In genomic region chr6:30617565-30618269, GRCh38 we compare ENCODE assay signal across 1 cellular context.
A peak's percentile ranks its signal among the peaks of the same experiment; 100 is the strongest.
TF ChIP-seq lines count a peak whose summit lies in the region.

Gene MRPS18B (plus strand): TSS chr6:30617840. CDS start chr6:30617866, 26 bp downstream.

TF ChIP-seq in HepG2, 621 proteins besides CTCF, POLR2A, EP300 and RAD21 (continued from another document and continues in another):
- TF ChIP-seq ZBTB40 (IDR thresholded peaks at IDR 0.05) (no peak), ZBTB40 (CRISPR knock-in tag; IDR thresholded peaks at IDR 0.05) (no peak; the same call in 1 of the 2 replicates), POGK (CRISPR knock-in tag; conservative IDR thresholded peaks at IDR 0.05) (peak; percentile 58; the same call in 1 of the 2 replicates), ZNF207 (IDR thresholded peaks at IDR 0.05; ENCODE audit: borderline replicate concordance) (no peak), ZNF337 (CRISPR knock-in tag; IDR thresholded peaks at IDR 0.05; ENCODE audit: borderline replicate concordance, low read depth) (peak; percentile 11; the same call in 1 of the 2 replicates), ZNF343 (CRISPR knock-in tag; IDR thresholded peaks at IDR 0.05) (0 out of 2 replicates have a peak, but pooled peaks have one; percentile 9), KAT2B (IDR thresholded peaks at IDR 0.05; ENCODE audit: borderline replicate concordance, low read depth, low read length) (no peak), ZNF563 (CRISPR knock-in tag; IDR thresholded peaks at IDR 0.05) (no peak), ZNF7 (CRISPR knock-in tag; IDR thresholded peaks at IDR 0.05) (no peak), NR2F1 (CRISPR knock-in tag; IDR thresholded peaks at IDR 0.05) (peak in 1 of 2 experiments; percentile 53; a peak in 2 of 4 replicates), RBM39 (IDR thresholded peaks at IDR 0.05; ENCODE audit: low read depth, low read length, poor library complexity, severe bottlenecking) (no peak), ZNF576 (CRISPR knock-in tag; IDR thresholded peaks at IDR 0.05) (no peak), MEIS1 (CRISPR knock-in tag; IDR thresholded peaks at IDR 0.05; ENCODE audit: borderline replicate concordance) (no peak; the same call in 1 of the 2 replicates), SKIL (CRISPR knock-in tag; IDR thresholded peaks at IDR 0.05; ENCODE audit: borderline replicate concordance) (0 out of 2 replicates have a peak, but pooled peaks have one; percentile 25), RFXANK (CRISPR knock-in tag; IDR thresholded peaks at IDR 0.05) (peak; percentile 58; the same call in 1 of the 2 replicates), ZKSCAN5 (CRISPR knock-in tag; IDR thresholded peaks at IDR 0.05) (no peak; the same call in 1 of the 2 replicates), ZHX1 (CRISPR knock-in tag; IDR thresholded peaks at IDR 0.05; ENCODE audit: low read depth) (no peak), JUND (CRISPR knock-in tag; IDR thresholded peaks at IDR 0.05) (peak; percentile 81; the same call in 1 of the 2 replicates), DR1 (CRISPR knock-in tag; IDR thresholded peaks at IDR 0.05) (peak; percentile 68), RERE (CRISPR knock-in tag; IDR thresholded peaks at IDR 0.05; ENCODE audit: low read depth) (no peak), ZNF773 (CRISPR knock-in tag; IDR thresholded peaks at IDR 0.05; ENCODE audit: borderline replicate concordance) (peak; percentile 26; the same call in 1 of the 2 replicates), ZNF839 (CRISPR knock-in tag; IDR thresholded peaks at IDR 0.05; ENCODE audit: borderline replicate concordance) (peak; percentile 100), ATAD3A (CRISPR knock-in tag; IDR thresholded peaks at IDR 0.05) (no peak), PAWR (CRISPR knock-in tag; IDR thresholded peaks at IDR 0.05; ENCODE audit: borderline replicate concordance) (no peak), ZNF598 (CRISPR knock-in tag; IDR thresholded peaks at IDR 0.05; ENCODE audit: borderline replicate concordance) (peak; percentile 61; the same call in 1 of the 2 replicates), ZNF280D (CRISPR knock-in tag; IDR thresholded peaks at IDR 0.05) (peak; percentile 87; the same call in 1 of the 2 replicates), ZNF24 (IDR thresholded peaks at IDR 0.05) (no peak), ZNF572 (CRISPR knock-in tag; IDR thresholded peaks at IDR 0.05) (no peak), TCF7 (IDR thresholded peaks at IDR 0.05; ENCODE audit: low read depth) (no peak), ZNF501 (CRISPR knock-in tag; IDR thresholded peaks at IDR 0.05) (peak; percentile 86), MATR3 (CRISPR knock-in tag; IDR thresholded peaks at IDR 0.05) (no peak)
